Comparison of ENCODE assay signal across 8 cellular contexts in genomic region chr6:153218184-153218792, GRCh38.
"Had no signal": no experiment of that assay in that cellular context is flagged by ENCODE, and none has a peak within 500 bp of the region (broad histone marks: within the 10 kb centered on the region; RNA-seq: fewer than 3 reads in every experiment).

No MANE protein-coding gene starts in this region.

- FAIRE-seq: G401.6, GM12878, GM12891, GM12892, GM18507, GM19239 had no signal

- DNase-seq: GDM1, GF-D8 had no signal

- H3K4me3 ChIP-seq: GM12878 had no signal

- ATAC-seq: GM12878 had no signal
